19 cellular contexts compared by ENCODE assay signal in genomic region chr17:20706752-20707372, GRCh38.
DNase-seq lines count a peak whose midpoint lies in the region; ATAC-seq, FAIRE-seq and TF ChIP-seq lines count a peak whose summit lies in the region.
"Had no signal": no experiment of that assay in that cellular context is flagged by ENCODE, and none has a peak within 500 bp of the region (broad histone marks: within the 10 kb centered on the region; RNA-seq: fewer than 3 reads in every experiment).

No MANE protein-coding gene starts in this region.

- POLR2A ChIA-PET in naive thymus-derived CD8-positive, alpha-beta T cell (lab: Charles Lee): interaction anchor here (0.6 kb wide), 1 partner anchor 322 kb away, joined by 4 read pairs; no protein-coding TSS in a partner anchor

- H3K9me3 ChIP-seq in mammary epithelial cell (replicated peaks; ENCODE audit: insufficient read depth, low read length) (no peaks in the 10 kb centered on the region), small intestine (ENCODE audit: control insufficient read depth, low read depth) (no peaks in the 10 kb centered on the region)
- H3K9me3 ChIP-seq: body of pancreas, pancreas, upper lobe of left lung had no signal

- DNase-seq in NCI-H2196 (lab: John Stamatoyannopoulos, UW; ENCODE audit: unreplicated experiment) (peak; percentile 35), NCI-H2196 treated with DMSO at 0.1 percent for 48 hours (lab: John Stamatoyannopoulos, UW; ENCODE audit: unreplicated experiment) (no peak), NCI-H2227 (lab: John Stamatoyannopoulos, UW; ENCODE audit: unreplicated experiment) (peak; percentile 26), mammary epithelial cell (peak; percentile 23), small intestine (peak; percentile 64), medulla oblongata (ENCODE audit: extremely low spot score) (no peak), SHP77 treated with DMSO at 0.1 percent for 48 hours (lab: John Stamatoyannopoulos, UW) (no peak)
- no peak for DNase-seq in naive thymus-derived CD8-positive, alpha-beta T cell
- DNase-seq: activated CD4-positive, alpha-beta T cell treated with anti-CD3 and anti-CD28 coated beads, Interleukin-2, amount 10 ng/mL, durations not matched to agents 7 days and 5 days; body of pancreas; dorsolateral prefrontal cortex; islet precursor cell; Kasumi-1; NCI-H187 treated with DMSO at 0.1 percent for 48 hours; NCI-H774; pancreas had no signal

- intact Hi-C loops in mammary epithelial cell (cut with micrococcal nuclease): no loop called here

- no TSS peak for BruUV-seq in mammary epithelial cell (replicated peaks; lab: Mats Ljungman, UMichigan)

- peaks cover 0 to 17% (median 0%) of the 10 kb centered on the region in 4 donors for H3K4me1 Mint-ChIP-seq in naive thymus-derived CD8-positive, alpha-beta T cell

- no peak overlapping the region for H3K4me3 Mint-ChIP-seq in naive thymus-derived CD8-positive, alpha-beta T cell
- H3K4me3 Mint-ChIP-seq: activated CD4-positive, alpha-beta T cell treated with anti-CD3 and anti-CD28 coated beads, Interleukin-2, amount 10 ng/mL, durations not matched to agents 7 days and 5 days; activated naive CD4-positive, alpha-beta T cell treated with anti-CD3 and anti-CD28 coated beads, Interleukin-2, amount 50 U/mL, for 24 hours; stimulated activated memory B cell treated with anti-CD40 and anti-IgM and Interleukin-4, amounts not matched to agents 10 μg/mL and 1 μg/mL and 100 μg/mL, for 72 hours had no signal

- no peak overlapping the region for H3K27ac ChIP-seq in mammary epithelial cell (ENCODE audit: insufficient read depth, low read depth, low read length)
- no peak overlapping the region for H3K27ac ChIP-seq in small intestine (ENCODE audit: low read depth in 1 of 2, low read length in 1 of 2)
- H3K27ac ChIP-seq: body of pancreas, dorsolateral prefrontal cortex, pancreas, upper lobe of left lung had no signal

- CTCF ChIA-PET in mammary epithelial cell (lab: Charles Lee; ENCODE audit: low non-redundant PET): no interaction called here

- dilution Hi-C loops in mammary epithelial cell (cut with HindIII; ENCODE audit: low sequenced_read_pairs): no loop called here

- H3K9me3 Mint-ChIP-seq in naive thymus-derived CD8-positive, alpha-beta T cell: peaks cover 0 to 4% (median 0%) of the 10 kb centered on the region in 9 donors
- H3K9me3 Mint-ChIP-seq: activated CD4-positive, alpha-beta T cell treated with anti-CD3 and anti-CD28 coated beads, Interleukin-2, amount 10 ng/mL, durations not matched to agents 7 days and 5 days; activated naive CD4-positive, alpha-beta T cell treated with anti-CD3 and anti-CD28 coated beads, Interleukin-2, amount 50 U/mL, for 24 hours; stimulated activated memory B cell treated with anti-CD40 and anti-IgM and Interleukin-4, amounts not matched to agents 10 μg/mL and 1 μg/mL and 100 μg/mL, for 72 hours had no signal

- no peaks in the 10 kb centered on the region for H4K20me1 ChIP-seq in mammary epithelial cell (ENCODE audit: insufficient read depth, low read length)

- no peak overlapping the region for H3K9ac ChIP-seq in mammary epithelial cell (ENCODE audit: insufficient read depth, low read length)

- H3K36me3 ChIP-seq in mammary epithelial cell (ENCODE audit: insufficient read depth, low read length) (no peaks in the 10 kb centered on the region), small intestine (ENCODE audit: control insufficient read depth in 2 of 2, insufficient read depth in 2 of 2, low read length in 2 of 2) (no peaks in the 10 kb centered on the region)
- H3K36me3 ChIP-seq: pancreas, upper lobe of left lung had no signal

- H3K27me3 Mint-ChIP-seq in naive thymus-derived CD8-positive, alpha-beta T cell: no peaks in the 10 kb centered on the region
- H3K27me3 Mint-ChIP-seq: activated CD4-positive, alpha-beta T cell treated with anti-CD3 and anti-CD28 coated beads, Interleukin-2, amount 10 ng/mL, durations not matched to agents 7 days and 5 days; activated naive CD4-positive, alpha-beta T cell treated with anti-CD3 and anti-CD28 coated beads, Interleukin-2, amount 50 U/mL, for 24 hours; stimulated activated memory B cell treated with anti-CD40 and anti-IgM and Interleukin-4, amounts not matched to agents 10 μg/mL and 1 μg/mL and 100 μg/mL, for 72 hours had no signal

- H3K27ac Mint-ChIP-seq in naive thymus-derived CD8-positive, alpha-beta T cell: peak overlapping the region in 1 of 10 donors; percentile 3
- H3K27ac Mint-ChIP-seq: activated CD4-positive, alpha-beta T cell treated with anti-CD3 and anti-CD28 coated beads, Interleukin-2, amount 10 ng/mL, durations not matched to agents 7 days and 5 days; activated naive CD4-positive, alpha-beta T cell treated with anti-CD3 and anti-CD28 coated beads, Interleukin-2, amount 50 U/mL, for 24 hours; stimulated activated memory B cell treated with anti-CD40 and anti-IgM and Interleukin-4, amounts not matched to agents 10 μg/mL and 1 μg/mL and 100 μg/mL, for 72 hours had no signal

- ATAC-seq in naive thymus-derived CD8-positive, alpha-beta T cell: no peak
- ATAC-seq: body of pancreas; pancreas; stimulated activated memory B cell treated with anti-CD40 and anti-IgM and Interleukin-4, amounts not matched to agents 10 μg/mL and 1 μg/mL and 100 μg/mL, for 72 hours had no signal

- no peak for FAIRE-seq in small intestine (lab: Jason Lieb, UNC)
- FAIRE-seq: pancreas had no signal

- WGBS in mammary epithelial cell (ENCODE audit: low coverage, missing lambda C conversion rate): 37% methylated on average over 12 of the region's 16 CpGs
- WGBS in small intestine, 3 donors: 27 to 62% (median 43%) methylated on average over 16 of the region's 16 CpGs

- peak overlapping the region; percentile 54 for H3K4me2 ChIP-seq in mammary epithelial cell (ENCODE audit: insufficient read depth, low read depth, low read length)

- H3K4me1 ChIP-seq in mammary epithelial cell (ENCODE audit: insufficient read depth, low read length): no peaks in the 10 kb centered on the region
- H3K4me1 ChIP-seq in small intestine (ENCODE audit: control insufficient read depth in 2 of 2, insufficient read depth in 1 of 2, low read depth in 1 of 2, low read length in 1 of 2): no peaks in the 10 kb centered on the region
- H3K4me1 ChIP-seq: body of pancreas, pancreas, upper lobe of left lung had no signal

- no peaks in the 10 kb centered on the region for H3K79me2 ChIP-seq in mammary epithelial cell (ENCODE audit: insufficient read depth, low read length)

- in situ Hi-C loops in mammary epithelial cell (cut with MboI; ENCODE audit: low sequenced_read_pairs in 2 of 2): no loop called here

- H3K4me3 ChIP-seq in mammary epithelial cell (replicated peaks in 1 of 3; ENCODE audit: insufficient read depth in 1 of 3, low read depth in 2 of 3, low read length in 3 of 3) (no peak overlapping the region), small intestine (ENCODE audit: low read depth in 1 of 2, low read length in 2 of 2) (no peak overlapping the region)
- H3K4me3 ChIP-seq: body of pancreas, dorsolateral prefrontal cortex, pancreas, upper lobe of left lung had no signal

- H3K27me3 ChIP-seq in mammary epithelial cell (ENCODE audit: insufficient read depth, low read length): peaks cover 2% of the 10 kb centered on the region
- no peaks in the 10 kb centered on the region for H3K27me3 ChIP-seq in small intestine (ENCODE audit: control insufficient read depth in 2 of 2, insufficient read depth in 2 of 2, low read length in 2 of 2)
- H3K27me3 ChIP-seq: body of pancreas, pancreas, upper lobe of left lung had no signal

- no peak for TF ChIP-seq CTCF in mammary epithelial cell (conservative IDR thresholded peaks at IDR 0.05 in 1 of 2, IDR thresholded peaks at IDR 0.05 in 1 of 2; ENCODE audit: extremely low read depth in 1 of 2, insufficient read depth in 1 of 2, low read depth in 1 of 2, low read length in 2 of 2)

- peak overlapping the region; percentile 74 for H2AFZ ChIP-seq in mammary epithelial cell (ENCODE audit: low read depth, low read length)

- H3K36me3 Mint-ChIP-seq in naive thymus-derived CD8-positive, alpha-beta T cell: no peaks in the 10 kb centered on the region
- H3K36me3 Mint-ChIP-seq: activated naive CD4-positive, alpha-beta T cell treated with anti-CD3 and anti-CD28 coated beads, Interleukin-2, amount 50 U/mL, for 24 hours; stimulated activated memory B cell treated with anti-CD40 and anti-IgM and Interleukin-4, amounts not matched to agents 10 μg/mL and 1 μg/mL and 100 μg/mL, for 72 hours had no signal

Comparison
In these comparisons a context has a peak if more than half of its experiments do, and no peak if none do; other contexts are left out.
1. DNase-seq: peak in NCI-H2196 (single experiment), NCI-H2227 (single experiment), mammary epithelial cell (single experiment) and small intestine (single experiment); none in NCI-H2196 treated with DMSO at 0.1 percent for 48 hours (single experiment), medulla oblongata (single experiment), SHP77 treated with DMSO at 0.1 percent for 48 hours (single experiment) and naive thymus-derived CD8-positive, alpha-beta T cell (0 of 10).